ENCODE assay signal across 8 cellular contexts in the genomic region with DNA sequence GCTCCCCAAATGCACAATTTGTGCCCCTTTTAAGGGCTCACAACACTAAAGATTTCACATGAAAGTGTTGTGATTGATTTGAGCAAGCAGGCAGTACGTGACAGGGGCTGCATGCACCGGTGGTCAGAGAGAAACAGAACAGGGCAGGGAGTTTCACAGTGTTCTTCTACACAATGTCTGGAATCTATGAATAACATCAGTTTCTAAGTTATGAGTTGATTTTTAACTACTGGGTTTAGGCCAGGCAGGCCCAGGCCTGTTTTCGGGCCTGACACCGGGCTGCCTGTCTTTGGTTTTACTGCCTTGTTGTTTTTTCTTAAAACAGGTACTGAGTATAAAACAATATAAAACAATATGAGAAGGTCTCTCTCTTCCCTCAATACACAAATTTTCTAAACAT.
A peak's percentile ranks its signal among the peaks of the same experiment; 100 is the strongest.
DNase-seq lines count a peak whose midpoint lies in the region; FAIRE-seq and TF ChIP-seq lines count a peak whose summit lies in the region.
"Not testable (repeated sequence)": the region's sequence is repeated elsewhere in the genome, so short reads cannot be mapped to it uniquely, and the experiment has no call there.

No MANE protein-coding gene starts in this region.

- H3K18ac ChIP-seq in neuronal stem cell (ENCODE audit: low read length), result not testable (repeated sequence)

- H3K9me3 ChIP-seq in astrocyte (ENCODE audit: insufficient read depth, low read depth, low read length); endodermal cell (ENCODE audit: control insufficient read depth, low read length); neuronal stem cell (replicated peaks in 1 of 2; ENCODE audit: control insufficient read depth in 2 of 2, insufficient read depth in 1 of 2, low read depth in 1 of 2, low read length in 2 of 2): not testable (repeated sequence)

- not testable (repeated sequence) for H3K9me3 Mint-ChIP-seq in astrocyte (ENCODE audit: unreplicated experiment); endodermal cell

- H3K9ac ChIP-seq in astrocyte (ENCODE audit: low read length); endodermal cell (ENCODE audit: extremely low read depth, low read length, poor library complexity, severe bottlenecking); neuronal stem cell (ENCODE audit: low read depth, low read length, poor library complexity): not testable (repeated sequence)

- not testable (repeated sequence) for TF ChIP-seq CTCF in astrocyte (IDR thresholded peaks at IDR 0.05; ENCODE audit: insufficient read depth, low read depth, low read length); endodermal cell (conservative IDR thresholded peaks at IDR 0.05)

- not testable (repeated sequence) for H3K4ac ChIP-seq in neuronal stem cell (ENCODE audit: low read length)

- H3K4me1 Mint-ChIP-seq in astrocyte (ENCODE audit: low read depth, unreplicated experiment); endodermal cell: not testable (repeated sequence)

- not testable (repeated sequence) for H2BK15ac ChIP-seq in neuronal stem cell (ENCODE audit: low read length)

- not testable (repeated sequence) for H3K27ac ChIP-seq in astrocyte (ENCODE audit: low read depth, low read length); endodermal cell (ENCODE audit: low read depth, low read length); neuronal stem cell (replicated peaks; ENCODE audit: low read length)

- not testable (repeated sequence) for H3K4me3 Mint-ChIP-seq in astrocyte (ENCODE audit: unreplicated experiment); endodermal cell

- H2BK120ac ChIP-seq in neuronal stem cell (ENCODE audit: low read depth, low read length), result not testable (repeated sequence)

- H3K36me3 Mint-ChIP-seq in astrocyte (ENCODE audit: low read depth, unreplicated experiment); endodermal cell (ENCODE audit: low read depth): not testable (repeated sequence)

- peak; percentile 34 for DNase-seq in DMS 273 (lab: John Stamatoyannopoulos, UW; ENCODE audit: unreplicated experiment)
- peak; percentile 68 for DNase-seq in NCI-H69 (lab: John Stamatoyannopoulos, UW)
- not testable (repeated sequence) for DNase-seq in astrocyte (ENCODE audit: low read depth); endodermal cell; neuronal stem cell (ENCODE audit: low spot score)
- DNase-seq in glomerular visceral epithelial cell (ENCODE audit: extremely low spot score), result peak; percentile 35
- peak; percentile 7 for DNase-seq in left kidney (ENCODE audit: low read depth, low spot score)
- peak; percentile 44 for DNase-seq in ureter (ENCODE audit: low spot score)

- FAIRE-seq in astrocyte (lab: Jason Lieb, UNC), result not testable (repeated sequence)

- not testable (repeated sequence) for H4K20me1 ChIP-seq in astrocyte (ENCODE audit: insufficient read depth, low read length)

- not testable (repeated sequence) for H3K23ac ChIP-seq in neuronal stem cell (ENCODE audit: low read depth, low read length, poor library complexity)

- H3K27me3 ChIP-seq in astrocyte (ENCODE audit: insufficient read depth, low read length); endodermal cell (ENCODE audit: control insufficient read depth, insufficient read depth, low read length, poor library complexity, severe bottlenecking); neuronal stem cell (ENCODE audit: control insufficient read depth in 3 of 3, insufficient read depth in 3 of 3, low read depth in 1 of 3, low read length in 3 of 3): not testable (repeated sequence)

- H4K91ac ChIP-seq in neuronal stem cell (ENCODE audit: low read depth, low read length, poor library complexity), result not testable (repeated sequence)

- H3K27me3 Mint-ChIP-seq in astrocyte (ENCODE audit: low read depth, unreplicated experiment); endodermal cell (ENCODE audit: insufficient read depth): not testable (repeated sequence)

- H2AFZ ChIP-seq in astrocyte (ENCODE audit: low read depth, low read length), result not testable (repeated sequence)
- peak overlapping the region; percentile 74 for H2AFZ ChIP-seq in neuronal stem cell (ENCODE audit: low read length)

- H3K27ac Mint-ChIP-seq in astrocyte (ENCODE audit: unreplicated experiment) (peak overlapping the region; percentile 64), endodermal cell (peak overlapping the region; percentile 81)

- not testable (repeated sequence) for H3K36me3 ChIP-seq in astrocyte (ENCODE audit: insufficient read depth, low read length); endodermal cell (ENCODE audit: control insufficient read depth, insufficient read depth, low read length); neuronal stem cell (replicated peaks in 1 of 2; ENCODE audit: control insufficient read depth in 2 of 2, insufficient read depth in 2 of 2, low read length in 2 of 2)

- not testable (repeated sequence) for H3K14ac ChIP-seq in neuronal stem cell (ENCODE audit: low read length)

- H4K8ac ChIP-seq in neuronal stem cell (ENCODE audit: low read depth, low read length), result not testable (repeated sequence)

- H3K79me1 ChIP-seq in neuronal stem cell (ENCODE audit: low read depth, low read length), result not testable (repeated sequence)

- 83 to 90% methylated on average over 1 to 4 of the region's 4 CpGs for WGBS in endodermal cell (ENCODE audit: insufficient coverage in 1 of 2, insufficient read length in 1 of 2), 2 experiments
- WGBS in neuronal stem cell (ENCODE audit: extremely low coverage in 2 of 2, insufficient read length in 2 of 2, insufficient replicate concordance in 1 of 2), 2 donors, result no CpG with 5 or more reads among the region's 4 CpGs

- not testable (repeated sequence) for H3K4me2 ChIP-seq in astrocyte (ENCODE audit: low read length); neuronal stem cell (ENCODE audit: insufficient read depth, low read length, poor library complexity, severe bottlenecking)

- not testable (repeated sequence) for H3K79me2 ChIP-seq in astrocyte (ENCODE audit: insufficient read depth, low read length)

- H2BK12ac ChIP-seq in neuronal stem cell (ENCODE audit: low read length), result not testable (repeated sequence)

- H3K4me1 ChIP-seq in astrocyte (ENCODE audit: insufficient read depth, low read length); endodermal cell (ENCODE audit: control insufficient read depth, insufficient read depth, low read length); neuronal stem cell (ENCODE audit: control insufficient read depth in 2 of 2, insufficient read depth in 1 of 2, low read depth in 1 of 2, low read length in 2 of 2): not testable (repeated sequence)

- not testable (repeated sequence) for H3K4me3 ChIP-seq in astrocyte (ENCODE audit: insufficient read depth, low read depth, low read length); endodermal cell (ENCODE audit: low read length); neuronal stem cell (ENCODE audit: low read length in 2 of 2)

- H2AK5ac ChIP-seq in neuronal stem cell (ENCODE audit: low read depth, low read length), result not testable (repeated sequence)

- not testable (repeated sequence) for H2BK5ac ChIP-seq in neuronal stem cell (ENCODE audit: low read length)
